2 cellular contexts compared by ENCODE assay signal in the genomic region with DNA sequence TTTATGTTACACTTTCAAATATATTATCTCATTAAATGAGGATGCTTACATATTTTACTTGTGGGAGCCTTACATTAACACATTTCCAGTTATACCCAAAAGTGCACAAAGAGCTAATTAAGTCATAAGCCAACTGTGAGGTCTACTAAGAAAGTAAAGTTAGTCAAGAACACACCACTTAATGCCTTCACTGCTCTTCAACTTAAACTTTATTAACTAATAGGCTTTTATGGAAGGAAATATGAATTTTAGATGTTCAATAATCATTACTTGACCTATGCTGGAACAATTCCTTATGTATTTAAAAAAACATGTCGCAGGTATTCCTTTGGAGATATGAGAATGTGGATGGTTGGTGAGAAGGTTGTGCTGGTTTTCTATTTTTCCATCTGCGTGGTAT.
A peak's percentile ranks its signal among the peaks of the same experiment; 100 is the strongest.
TF ChIP-seq lines count a peak whose summit lies in the region.

No MANE protein-coding gene starts in this region.

TF ChIP-seq in HEK293, 187 proteins besides CTCF, POLR2A, EP300 and RAD21:
- TF ChIP-seq, protein P1, sequence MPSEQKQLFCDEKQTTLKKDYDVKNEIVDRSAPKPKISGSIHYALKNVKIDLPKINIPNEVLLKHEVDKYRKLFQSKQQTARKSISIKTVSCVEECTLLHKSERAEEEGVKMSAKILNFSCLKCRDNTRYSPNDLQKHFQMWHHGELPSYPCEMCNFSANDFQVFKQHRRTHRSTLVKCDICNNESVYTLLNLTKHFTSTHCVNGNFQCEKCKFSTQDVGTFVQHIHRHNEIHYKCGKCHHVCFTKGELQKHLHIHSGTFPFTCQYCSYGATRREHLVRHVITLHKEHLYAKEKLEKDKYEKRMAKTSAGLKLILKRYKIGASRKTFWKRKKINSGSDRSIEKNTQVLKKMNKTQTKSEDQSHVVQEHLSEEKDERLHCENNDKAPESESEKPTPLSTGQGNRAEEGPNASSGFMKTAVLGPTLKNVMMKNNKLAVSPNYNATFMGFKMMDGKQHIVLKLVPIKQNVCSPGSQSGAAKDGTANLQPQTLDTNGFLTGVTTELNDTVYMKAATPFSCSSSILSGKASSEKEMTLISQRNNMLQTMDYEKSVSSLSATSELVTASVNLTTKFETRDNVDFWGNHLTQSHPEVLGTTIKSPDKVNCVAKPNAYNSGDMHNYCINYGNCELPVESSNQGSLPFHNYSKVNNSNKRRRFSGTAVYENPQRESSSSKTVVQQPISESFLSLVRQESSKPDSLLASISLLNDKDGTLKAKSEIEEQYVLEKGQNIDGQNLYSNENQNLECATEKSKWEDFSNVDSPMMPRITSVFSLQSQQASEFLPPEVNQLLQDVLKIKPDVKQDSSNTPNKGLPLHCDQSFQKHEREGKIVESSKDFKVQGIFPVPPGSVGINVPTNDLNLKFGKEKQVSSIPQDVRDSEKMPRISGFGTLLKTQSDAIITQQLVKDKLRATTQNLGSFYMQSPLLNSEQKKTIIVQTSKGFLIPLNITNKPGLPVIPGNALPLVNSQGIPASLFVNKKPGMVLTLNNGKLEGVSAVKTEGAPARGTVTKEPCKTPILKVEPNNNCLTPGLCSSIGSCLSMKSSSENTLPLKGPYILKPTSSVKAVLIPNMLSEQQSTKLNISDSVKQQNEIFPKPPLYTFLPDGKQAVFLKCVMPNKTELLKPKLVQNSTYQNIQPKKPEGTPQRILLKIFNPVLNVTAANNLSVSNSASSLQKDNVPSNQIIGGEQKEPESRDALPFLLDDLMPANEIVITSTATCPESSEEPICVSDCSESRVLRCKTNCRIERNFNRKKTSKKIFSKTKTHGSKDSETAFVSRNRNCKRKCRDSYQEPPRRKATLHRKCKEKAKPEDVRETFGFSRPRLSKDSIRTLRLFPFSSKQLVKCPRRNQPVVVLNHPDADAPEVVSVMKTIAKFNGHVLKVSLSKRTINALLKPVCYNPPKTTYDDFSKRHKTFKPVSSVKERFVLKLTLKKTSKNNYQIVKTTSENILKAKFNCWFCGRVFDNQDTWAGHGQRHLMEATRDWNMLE (tag by site-specific recombination; conservative IDR thresholded peaks at IDR 0.05; ENCODE audit: low read depth): 0 out of 2 replicates have a peak, but pooled peaks have one; percentile 5
- no peak for TF ChIP-seq ZBTB7A (tag by site-specific recombination; IDR thresholded peaks at IDR 0.05; ENCODE audit: low read depth)

TF ChIP-seq in GM12878, 131 proteins besides CTCF, POLR2A, EP300 and RAD21:
- TF ChIP-seq CBX5 (IDR thresholded peaks at IDR 0.05; ENCODE audit: low read depth) (no peak), RUNX3 (IDR thresholded peaks at IDR 0.05; ENCODE audit: low read length) (no peak), GABPA (IDR thresholded peaks at IDR 0.05; ENCODE audit: low read depth) (no peak), NFXL1 (IDR thresholded peaks at IDR 0.05; ENCODE audit: borderline replicate concordance) (no peak), SIX5 (IDR thresholded peaks at IDR 0.05; ENCODE audit: low read depth, low read length, severe bottlenecking) (no peak), FOXM1 (IDR thresholded peaks at IDR 0.05; ENCODE audit: low read depth, low read length) (0 out of 2 replicates have a peak, but pooled peaks have one; percentile 1), MYB (IDR thresholded peaks at IDR 0.05; ENCODE audit: borderline replicate concordance, low read depth, low read length) (no peak), CHD1 (IDR thresholded peaks at IDR 0.05; ENCODE audit: low read depth, low read length) (peak; percentile 10; the same call in 1 of the 2 replicates), LARP7 (IDR thresholded peaks at IDR 0.05) (no peak), BCL11A (IDR thresholded peaks at IDR 0.05; ENCODE audit: low read depth, low read length) (no peak)
- TF ChIP-seq, protein P2, sequence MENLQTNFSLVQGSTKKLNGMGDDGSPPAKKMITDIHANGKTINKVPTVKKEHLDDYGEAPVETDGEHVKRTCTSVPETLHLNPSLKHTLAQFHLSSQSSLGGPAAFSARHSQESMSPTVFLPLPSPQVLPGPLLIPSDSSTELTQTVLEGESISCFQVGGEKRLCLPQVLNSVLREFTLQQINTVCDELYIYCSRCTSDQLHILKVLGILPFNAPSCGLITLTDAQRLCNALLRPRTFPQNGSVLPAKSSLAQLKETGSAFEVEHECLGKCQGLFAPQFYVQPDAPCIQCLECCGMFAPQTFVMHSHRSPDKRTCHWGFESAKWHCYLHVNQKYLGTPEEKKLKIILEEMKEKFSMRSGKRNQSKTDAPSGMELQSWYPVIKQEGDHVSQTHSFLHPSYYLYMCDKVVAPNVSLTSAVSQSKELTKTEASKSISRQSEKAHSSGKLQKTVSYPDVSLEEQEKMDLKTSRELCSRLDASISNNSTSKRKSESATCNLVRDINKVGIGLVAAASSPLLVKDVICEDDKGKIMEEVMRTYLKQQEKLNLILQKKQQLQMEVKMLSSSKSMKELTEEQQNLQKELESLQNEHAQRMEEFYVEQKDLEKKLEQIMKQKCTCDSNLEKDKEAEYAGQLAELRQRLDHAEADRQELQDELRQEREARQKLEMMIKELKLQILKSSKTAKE (IDR thresholded peaks at IDR 0.05; ENCODE audit: low read depth, poor library complexity, severe bottlenecking): no peak
- TF ChIP-seq, protein P3, sequence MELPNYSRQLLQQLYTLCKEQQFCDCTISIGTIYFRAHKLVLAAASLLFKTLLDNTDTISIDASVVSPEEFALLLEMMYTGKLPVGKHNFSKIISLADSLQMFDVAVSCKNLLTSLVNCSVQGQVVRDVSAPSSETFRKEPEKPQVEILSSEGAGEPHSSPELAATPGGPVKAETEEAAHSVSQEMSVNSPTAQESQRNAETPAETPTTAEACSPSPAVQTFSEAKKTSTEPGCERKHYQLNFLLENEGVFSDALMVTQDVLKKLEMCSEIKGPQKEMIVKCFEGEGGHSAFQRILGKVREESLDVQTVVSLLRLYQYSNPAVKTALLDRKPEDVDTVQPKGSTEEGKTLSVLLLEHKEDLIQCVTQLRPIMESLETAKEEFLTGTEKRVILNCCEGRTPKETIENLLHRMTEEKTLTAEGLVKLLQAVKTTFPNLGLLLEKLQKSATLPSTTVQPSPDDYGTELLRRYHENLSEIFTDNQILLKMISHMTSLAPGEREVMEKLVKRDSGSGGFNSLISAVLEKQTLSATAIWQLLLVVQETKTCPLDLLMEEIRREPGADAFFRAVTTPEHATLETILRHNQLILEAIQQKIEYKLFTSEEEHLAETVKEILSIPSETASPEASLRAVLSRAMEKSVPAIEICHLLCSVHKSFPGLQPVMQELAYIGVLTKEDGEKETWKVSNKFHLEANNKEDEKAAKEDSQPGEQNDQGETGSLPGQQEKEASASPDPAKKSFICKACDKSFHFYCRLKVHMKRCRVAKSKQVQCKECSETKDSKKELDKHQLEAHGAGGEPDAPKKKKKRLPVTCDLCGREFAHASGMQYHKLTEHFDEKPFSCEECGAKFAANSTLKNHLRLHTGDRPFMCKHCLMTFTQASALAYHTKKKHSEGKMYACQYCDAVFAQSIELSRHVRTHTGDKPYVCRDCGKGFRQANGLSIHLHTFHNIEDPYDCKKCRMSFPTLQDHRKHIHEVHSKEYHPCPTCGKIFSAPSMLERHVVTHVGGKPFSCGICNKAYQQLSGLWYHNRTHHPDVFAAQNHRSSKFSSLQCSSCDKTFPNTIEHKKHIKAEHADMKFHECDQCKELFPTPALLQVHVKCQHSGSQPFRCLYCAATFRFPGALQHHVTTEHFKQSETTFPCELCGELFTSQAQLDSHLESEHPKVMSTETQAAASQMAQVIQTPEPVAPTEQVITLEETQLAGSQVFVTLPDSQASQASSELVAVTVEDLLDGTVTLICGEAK (IDR thresholded peaks at IDR 0.05; ENCODE audit: borderline replicate concordance): peak; percentile 69; the same call in 1 of the 2 replicates
- TF ChIP-seq, protein P4, sequence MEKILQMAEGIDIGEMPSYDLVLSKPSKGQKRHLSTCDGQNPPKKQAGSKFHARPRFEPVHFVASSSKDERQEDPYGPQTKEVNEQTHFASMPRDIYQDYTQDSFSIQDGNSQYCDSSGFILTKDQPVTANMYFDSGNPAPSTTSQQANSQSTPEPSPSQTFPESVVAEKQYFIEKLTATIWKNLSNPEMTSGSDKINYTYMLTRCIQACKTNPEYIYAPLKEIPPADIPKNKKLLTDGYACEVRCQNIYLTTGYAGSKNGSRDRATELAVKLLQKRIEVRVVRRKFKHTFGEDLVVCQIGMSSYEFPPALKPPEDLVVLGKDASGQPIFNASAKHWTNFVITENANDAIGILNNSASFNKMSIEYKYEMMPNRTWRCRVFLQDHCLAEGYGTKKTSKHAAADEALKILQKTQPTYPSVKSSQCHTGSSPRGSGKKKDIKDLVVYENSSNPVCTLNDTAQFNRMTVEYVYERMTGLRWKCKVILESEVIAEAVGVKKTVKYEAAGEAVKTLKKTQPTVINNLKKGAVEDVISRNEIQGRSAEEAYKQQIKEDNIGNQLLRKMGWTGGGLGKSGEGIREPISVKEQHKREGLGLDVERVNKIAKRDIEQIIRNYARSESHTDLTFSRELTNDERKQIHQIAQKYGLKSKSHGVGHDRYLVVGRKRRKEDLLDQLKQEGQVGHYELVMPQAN (conservative IDR thresholded peaks at IDR 0.05): no peak
- TF ChIP-seq, protein P5, sequence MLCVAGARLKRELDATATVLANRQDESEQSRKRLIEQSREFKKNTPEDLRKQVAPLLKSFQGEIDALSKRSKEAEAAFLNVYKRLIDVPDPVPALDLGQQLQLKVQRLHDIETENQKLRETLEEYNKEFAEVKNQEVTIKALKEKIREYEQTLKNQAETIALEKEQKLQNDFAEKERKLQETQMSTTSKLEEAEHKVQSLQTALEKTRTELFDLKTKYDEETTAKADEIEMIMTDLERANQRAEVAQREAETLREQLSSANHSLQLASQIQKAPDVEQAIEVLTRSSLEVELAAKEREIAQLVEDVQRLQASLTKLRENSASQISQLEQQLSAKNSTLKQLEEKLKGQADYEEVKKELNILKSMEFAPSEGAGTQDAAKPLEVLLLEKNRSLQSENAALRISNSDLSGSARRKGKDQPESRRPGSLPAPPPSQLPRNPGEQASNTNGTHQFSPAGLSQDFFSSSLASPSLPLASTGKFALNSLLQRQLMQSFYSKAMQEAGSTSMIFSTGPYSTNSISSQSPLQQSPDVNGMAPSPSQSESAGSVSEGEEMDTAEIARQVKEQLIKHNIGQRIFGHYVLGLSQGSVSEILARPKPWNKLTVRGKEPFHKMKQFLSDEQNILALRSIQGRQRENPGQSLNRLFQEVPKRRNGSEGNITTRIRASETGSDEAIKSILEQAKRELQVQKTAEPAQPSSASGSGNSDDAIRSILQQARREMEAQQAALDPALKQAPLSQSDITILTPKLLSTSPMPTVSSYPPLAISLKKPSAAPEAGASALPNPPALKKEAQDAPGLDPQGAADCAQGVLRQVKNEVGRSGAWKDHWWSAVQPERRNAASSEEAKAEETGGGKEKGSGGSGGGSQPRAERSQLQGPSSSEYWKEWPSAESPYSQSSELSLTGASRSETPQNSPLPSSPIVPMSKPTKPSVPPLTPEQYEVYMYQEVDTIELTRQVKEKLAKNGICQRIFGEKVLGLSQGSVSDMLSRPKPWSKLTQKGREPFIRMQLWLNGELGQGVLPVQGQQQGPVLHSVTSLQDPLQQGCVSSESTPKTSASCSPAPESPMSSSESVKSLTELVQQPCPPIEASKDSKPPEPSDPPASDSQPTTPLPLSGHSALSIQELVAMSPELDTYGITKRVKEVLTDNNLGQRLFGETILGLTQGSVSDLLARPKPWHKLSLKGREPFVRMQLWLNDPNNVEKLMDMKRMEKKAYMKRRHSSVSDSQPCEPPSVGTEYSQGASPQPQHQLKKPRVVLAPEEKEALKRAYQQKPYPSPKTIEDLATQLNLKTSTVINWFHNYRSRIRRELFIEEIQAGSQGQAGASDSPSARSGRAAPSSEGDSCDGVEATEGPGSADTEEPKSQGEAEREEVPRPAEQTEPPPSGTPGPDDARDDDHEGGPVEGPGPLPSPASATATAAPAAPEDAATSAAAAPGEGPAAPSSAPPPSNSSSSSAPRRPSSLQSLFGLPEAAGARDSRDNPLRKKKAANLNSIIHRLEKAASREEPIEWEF (IDR thresholded peaks at IDR 0.05; ENCODE audit: insufficient replicate concordance, low read depth, low read length): no peak
